In the genomic region with DNA sequence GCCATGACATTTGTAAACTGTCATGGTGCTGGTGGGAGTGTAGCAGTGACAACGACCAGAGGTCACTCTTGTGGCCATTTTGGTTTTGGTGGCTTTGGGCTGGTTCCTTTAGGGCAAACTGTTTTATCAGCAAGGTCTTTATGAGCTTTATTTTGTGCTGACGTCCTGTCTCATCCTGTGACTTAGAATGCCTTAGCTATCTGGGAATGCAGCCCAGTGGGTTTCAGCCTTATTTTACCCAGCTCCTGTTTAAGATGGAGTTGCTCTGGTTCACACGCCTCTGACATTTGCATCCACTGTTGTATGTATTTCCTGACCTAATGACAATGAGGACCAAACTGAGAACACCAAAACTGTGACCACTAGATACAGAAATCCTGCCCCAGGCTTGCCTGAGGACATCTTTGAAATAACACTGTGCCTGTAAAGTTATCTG, we compare ENCODE assay signal across 1 cellular context.
TF ChIP-seq lines count a peak whose summit lies in the region.

No MANE protein-coding gene starts in this region.

TF ChIP-seq in K562, 482 proteins besides CTCF, POLR2A, EP300 and RAD21 (continued from another document and continues in another):
- no peak for TF ChIP-seq PURB (CRISPR knock-in tag; IDR thresholded peaks at IDR 0.05; ENCODE audit: low read depth)
- peak; percentile 87; the same call in 1 of the 2 replicates for TF ChIP-seq MTF1 (CRISPR knock-in tag; IDR thresholded peaks at IDR 0.05; ENCODE audit: borderline replicate concordance)
- TF ChIP-seq, protein P1, sequence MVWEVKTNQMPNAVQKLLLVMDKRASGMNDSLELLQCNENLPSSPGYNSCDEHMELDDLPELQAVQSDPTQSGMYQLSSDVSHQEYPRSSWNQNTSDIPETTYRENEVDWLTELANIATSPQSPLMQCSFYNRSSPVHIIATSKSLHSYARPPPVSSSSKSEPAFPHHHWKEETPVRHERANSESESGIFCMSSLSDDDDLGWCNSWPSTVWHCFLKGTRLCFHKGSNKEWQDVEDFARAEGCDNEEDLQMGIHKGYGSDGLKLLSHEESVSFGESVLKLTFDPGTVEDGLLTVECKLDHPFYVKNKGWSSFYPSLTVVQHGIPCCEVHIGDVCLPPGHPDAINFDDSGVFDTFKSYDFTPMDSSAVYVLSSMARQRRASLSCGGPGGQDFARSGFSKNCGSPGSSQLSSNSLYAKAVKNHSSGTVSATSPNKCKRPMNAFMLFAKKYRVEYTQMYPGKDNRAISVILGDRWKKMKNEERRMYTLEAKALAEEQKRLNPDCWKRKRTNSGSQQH (CRISPR knock-in tag; IDR thresholded peaks at IDR 0.05), result peak; percentile 95
- TF ChIP-seq ATF1 (CRISPR knock-in tag; IDR thresholded peaks at IDR 0.05), result no peak
- TF ChIP-seq ATF1 (tag; IDR thresholded peaks at IDR 0.05), result peak; percentile 79
- no peak for TF ChIP-seq HNRNPL (IDR thresholded peaks at IDR 0.05; ENCODE audit: low read depth, low read length)
- TF ChIP-seq ZNF766 (CRISPR knock-in tag; conservative IDR thresholded peaks at IDR 0.05), result peak; percentile 99
- TF ChIP-seq SNIP1 (IDR thresholded peaks at IDR 0.05; ENCODE audit: low read depth), result no peak
- no peak for TF ChIP-seq ZNF217 (CRISPR knock-in tag; IDR thresholded peaks at IDR 0.05)
- peak; percentile 88 for TF ChIP-seq ZNF23 (CRISPR knock-in tag; IDR thresholded peaks at IDR 0.05)
- TF ChIP-seq PHTF2 (CRISPR knock-in tag; IDR thresholded peaks at IDR 0.05), result no peak
- TF ChIP-seq FOS (IDR thresholded peaks at IDR 0.05; ENCODE audit: extremely low read depth, insufficient read length), result no peak
- TF ChIP-seq ZZZ3 (IDR thresholded peaks at IDR 0.05), result no peak
- TF ChIP-seq ZNF778 (CRISPR knock-in tag; IDR thresholded peaks at IDR 0.05), result no peak
- TF ChIP-seq, protein P2, sequence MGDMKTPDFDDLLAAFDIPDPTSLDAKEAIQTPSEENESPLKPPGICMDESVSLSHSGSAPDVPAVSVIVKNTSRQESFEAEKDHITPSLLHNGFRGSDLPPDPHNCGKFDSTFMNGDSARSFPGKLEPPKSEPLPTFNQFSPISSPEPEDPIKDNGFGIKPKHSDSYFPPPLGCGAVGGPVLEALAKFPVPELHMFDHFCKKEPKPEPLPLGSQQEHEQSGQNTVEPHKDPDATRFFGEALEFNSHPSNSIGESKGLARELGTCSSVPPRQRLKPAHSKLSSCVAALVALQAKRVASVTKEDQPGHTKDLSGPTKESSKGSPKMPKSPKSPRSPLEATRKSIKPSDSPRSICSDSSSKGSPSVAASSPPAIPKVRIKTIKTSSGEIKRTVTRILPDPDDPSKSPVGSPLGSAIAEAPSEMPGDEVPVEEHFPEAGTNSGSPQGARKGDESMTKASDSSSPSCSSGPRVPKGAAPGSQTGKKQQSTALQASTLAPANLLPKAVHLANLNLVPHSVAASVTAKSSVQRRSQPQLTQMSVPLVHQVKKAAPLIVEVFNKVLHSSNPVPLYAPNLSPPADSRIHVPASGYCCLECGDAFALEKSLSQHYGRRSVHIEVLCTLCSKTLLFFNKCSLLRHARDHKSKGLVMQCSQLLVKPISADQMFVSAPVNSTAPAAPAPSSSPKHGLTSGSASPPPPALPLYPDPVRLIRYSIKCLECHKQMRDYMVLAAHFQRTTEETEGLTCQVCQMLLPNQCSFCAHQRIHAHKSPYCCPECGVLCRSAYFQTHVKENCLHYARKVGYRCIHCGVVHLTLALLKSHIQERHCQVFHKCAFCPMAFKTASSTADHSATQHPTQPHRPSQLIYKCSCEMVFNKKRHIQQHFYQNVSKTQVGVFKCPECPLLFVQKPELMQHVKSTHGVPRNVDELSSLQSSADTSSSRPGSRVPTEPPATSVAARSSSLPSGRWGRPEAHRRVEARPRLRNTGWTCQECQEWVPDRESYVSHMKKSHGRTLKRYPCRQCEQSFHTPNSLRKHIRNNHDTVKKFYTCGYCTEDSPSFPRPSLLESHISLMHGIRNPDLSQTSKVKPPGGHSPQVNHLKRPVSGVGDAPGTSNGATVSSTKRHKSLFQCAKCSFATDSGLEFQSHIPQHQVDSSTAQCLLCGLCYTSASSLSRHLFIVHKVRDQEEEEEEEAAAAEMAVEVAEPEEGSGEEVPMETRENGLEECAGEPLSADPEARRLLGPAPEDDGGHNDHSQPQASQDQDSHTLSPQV (IDR thresholded peaks at IDR 0.05), result peak; percentile 100
- TF ChIP-seq, protein P3, sequence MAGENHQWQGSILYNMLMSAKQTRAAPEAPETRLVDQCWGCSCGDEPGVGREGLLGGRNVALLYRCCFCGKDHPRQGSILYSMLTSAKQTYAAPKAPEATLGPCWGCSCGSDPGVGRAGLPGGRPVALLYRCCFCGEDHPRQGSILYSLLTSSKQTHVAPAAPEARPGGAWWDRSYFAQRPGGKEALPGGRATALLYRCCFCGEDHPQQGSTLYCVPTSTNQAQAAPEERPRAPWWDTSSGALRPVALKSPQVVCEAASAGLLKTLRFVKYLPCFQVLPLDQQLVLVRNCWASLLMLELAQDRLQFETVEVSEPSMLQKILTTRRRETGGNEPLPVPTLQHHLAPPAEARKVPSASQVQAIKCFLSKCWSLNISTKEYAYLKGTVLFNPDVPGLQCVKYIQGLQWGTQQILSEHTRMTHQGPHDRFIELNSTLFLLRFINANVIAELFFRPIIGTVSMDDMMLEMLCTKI (IDR thresholded peaks at IDR 0.05; ENCODE audit: partially characterized antibody), result no peak
- TF ChIP-seq, protein P4, sequence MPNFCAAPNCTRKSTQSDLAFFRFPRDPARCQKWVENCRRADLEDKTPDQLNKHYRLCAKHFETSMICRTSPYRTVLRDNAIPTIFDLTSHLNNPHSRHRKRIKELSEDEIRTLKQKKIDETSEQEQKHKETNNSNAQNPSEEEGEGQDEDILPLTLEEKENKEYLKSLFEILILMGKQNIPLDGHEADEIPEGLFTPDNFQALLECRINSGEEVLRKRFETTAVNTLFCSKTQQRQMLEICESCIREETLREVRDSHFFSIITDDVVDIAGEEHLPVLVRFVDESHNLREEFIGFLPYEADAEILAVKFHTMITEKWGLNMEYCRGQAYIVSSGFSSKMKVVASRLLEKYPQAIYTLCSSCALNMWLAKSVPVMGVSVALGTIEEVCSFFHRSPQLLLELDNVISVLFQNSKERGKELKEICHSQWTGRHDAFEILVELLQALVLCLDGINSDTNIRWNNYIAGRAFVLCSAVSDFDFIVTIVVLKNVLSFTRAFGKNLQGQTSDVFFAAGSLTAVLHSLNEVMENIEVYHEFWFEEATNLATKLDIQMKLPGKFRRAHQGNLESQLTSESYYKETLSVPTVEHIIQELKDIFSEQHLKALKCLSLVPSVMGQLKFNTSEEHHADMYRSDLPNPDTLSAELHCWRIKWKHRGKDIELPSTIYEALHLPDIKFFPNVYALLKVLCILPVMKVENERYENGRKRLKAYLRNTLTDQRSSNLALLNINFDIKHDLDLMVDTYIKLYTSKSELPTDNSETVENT (CRISPR knock-in tag; IDR thresholded peaks at IDR 0.05), result no peak
- TF ChIP-seq ZNF282 (CRISPR knock-in tag; IDR thresholded peaks at IDR 0.05), result no peak
- TF ChIP-seq NCOR1 (IDR thresholded peaks at IDR 0.05), result no peak
- no peak for TF ChIP-seq NCOA2 (IDR thresholded peaks at IDR 0.05; ENCODE audit: partially characterized antibody in 2 of 2)
- TF ChIP-seq ZNF134 (CRISPR knock-in tag; conservative IDR thresholded peaks at IDR 0.05), result peak; percentile 88
- TF ChIP-seq HDAC1 (IDR thresholded peaks at IDR 0.05), result no peak
- 0 out of 2 replicates have a peak, but pooled peaks have one; percentile 10 for TF ChIP-seq CBFA2T3 (IDR thresholded peaks at IDR 0.05)
- no peak for TF ChIP-seq ZNF764 (CRISPR knock-in tag; IDR thresholded peaks at IDR 0.05; ENCODE audit: low read depth)
- 0 out of 2 replicates have a peak, but pooled peaks have one; percentile 72 for TF ChIP-seq HMG20A (CRISPR knock-in tag; conservative IDR thresholded peaks at IDR 0.05)
- peak; percentile 90; the same call in 1 of the 2 replicates for TF ChIP-seq HOXB6 (CRISPR knock-in tag; IDR thresholded peaks at IDR 0.05; ENCODE audit: borderline replicate concordance)
- no peak for TF ChIP-seq MTA2 (IDR thresholded peaks at IDR 0.05; ENCODE audit: low read depth)
- TF ChIP-seq GTF2A2 (tag; IDR thresholded peaks at IDR 0.05), result peak; percentile 96
- no peak for TF ChIP-seq MEF2A (IDR thresholded peaks at IDR 0.05; ENCODE audit: control insufficient read depth, low read depth, low read length)
- TF ChIP-seq GATAD2B (IDR thresholded peaks at IDR 0.05; ENCODE audit: borderline replicate concordance), result no peak
- TF ChIP-seq, protein P5, sequence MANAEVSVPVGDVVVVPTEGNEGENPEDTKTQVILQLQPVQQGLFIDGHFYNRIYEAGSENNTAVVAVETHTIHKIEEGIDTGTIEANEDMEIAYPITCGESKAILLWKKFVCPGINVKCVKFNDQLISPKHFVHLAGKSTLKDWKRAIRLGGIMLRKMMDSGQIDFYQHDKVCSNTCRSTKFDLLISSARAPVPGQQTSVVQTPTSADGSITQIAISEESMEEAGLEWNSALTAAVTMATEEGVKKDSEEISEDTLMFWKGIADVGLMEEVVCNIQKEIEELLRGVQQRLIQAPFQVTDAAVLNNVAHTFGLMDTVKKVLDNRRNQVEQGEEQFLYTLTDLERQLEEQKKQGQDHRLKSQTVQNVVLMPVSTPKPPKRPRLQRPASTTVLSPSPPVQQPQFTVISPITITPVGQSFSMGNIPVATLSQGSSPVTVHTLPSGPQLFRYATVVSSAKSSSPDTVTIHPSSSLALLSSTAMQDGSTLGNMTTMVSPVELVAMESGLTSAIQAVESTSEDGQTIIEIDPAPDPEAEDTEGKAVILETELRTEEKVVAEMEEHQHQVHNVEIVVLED (CRISPR knock-in tag; IDR thresholded peaks at IDR 0.05), result peak; percentile 79
- TF ChIP-seq, protein P6, sequence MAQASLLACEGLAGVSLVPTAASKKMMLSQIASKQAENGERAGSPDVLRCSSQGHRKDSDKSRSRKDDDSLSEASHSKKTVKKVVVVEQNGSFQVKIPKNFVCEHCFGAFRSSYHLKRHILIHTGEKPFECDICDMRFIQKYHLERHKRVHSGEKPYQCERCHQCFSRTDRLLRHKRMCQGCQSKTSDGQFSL (CRISPR knock-in tag; IDR thresholded peaks at IDR 0.05), result no peak
- TF ChIP-seq, protein P6 (tag; IDR thresholded peaks at IDR 0.05), result peak in 1 of 2 experiments; percentile 99; a peak in 2 of 4 replicates
- TF ChIP-seq, protein P7, sequence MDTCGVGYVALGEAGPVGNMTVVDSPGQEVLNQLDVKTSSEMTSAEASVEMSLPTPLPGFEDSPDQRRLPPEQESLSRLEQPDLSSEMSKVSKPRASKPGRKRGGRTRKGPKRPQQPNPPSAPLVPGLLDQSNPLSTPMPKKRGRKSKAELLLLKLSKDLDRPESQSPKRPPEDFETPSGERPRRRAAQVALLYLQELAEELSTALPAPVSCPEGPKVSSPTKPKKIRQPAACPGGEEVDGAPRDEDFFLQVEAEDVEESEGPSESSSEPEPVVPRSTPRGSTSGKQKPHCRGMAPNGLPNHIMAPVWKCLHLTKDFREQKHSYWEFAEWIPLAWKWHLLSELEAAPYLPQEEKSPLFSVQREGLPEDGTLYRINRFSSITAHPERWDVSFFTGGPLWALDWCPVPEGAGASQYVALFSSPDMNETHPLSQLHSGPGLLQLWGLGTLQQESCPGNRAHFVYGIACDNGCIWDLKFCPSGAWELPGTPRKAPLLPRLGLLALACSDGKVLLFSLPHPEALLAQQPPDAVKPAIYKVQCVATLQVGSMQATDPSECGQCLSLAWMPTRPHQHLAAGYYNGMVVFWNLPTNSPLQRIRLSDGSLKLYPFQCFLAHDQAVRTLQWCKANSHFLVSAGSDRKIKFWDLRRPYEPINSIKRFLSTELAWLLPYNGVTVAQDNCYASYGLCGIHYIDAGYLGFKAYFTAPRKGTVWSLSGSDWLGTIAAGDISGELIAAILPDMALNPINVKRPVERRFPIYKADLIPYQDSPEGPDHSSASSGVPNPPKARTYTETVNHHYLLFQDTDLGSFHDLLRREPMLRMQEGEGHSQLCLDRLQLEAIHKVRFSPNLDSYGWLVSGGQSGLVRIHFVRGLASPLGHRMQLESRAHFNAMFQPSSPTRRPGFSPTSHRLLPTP (IDR thresholded peaks at IDR 0.05; ENCODE audit: borderline replicate concordance, extremely low read depth, insufficient read length), result no peak
- TF ChIP-seq GABPB2 (CRISPR knock-in tag; conservative IDR thresholded peaks at IDR 0.05), result no peak; the same call in 1 of the 2 replicates
- no peak for TF ChIP-seq FOXJ3 (CRISPR knock-in tag; IDR thresholded peaks at IDR 0.05)
- TF ChIP-seq ZNF707 (CRISPR knock-in tag; conservative IDR thresholded peaks at IDR 0.05), result peak; percentile 61; the same call in 1 of the 2 replicates
- TF ChIP-seq IFI16 (CRISPR knock-in tag; IDR thresholded peaks at IDR 0.05), result peak; percentile 88
- no peak for TF ChIP-seq NR1H2 (CRISPR knock-in tag; IDR thresholded peaks at IDR 0.05)
- no peak for TF ChIP-seq SP2 (IDR thresholded peaks at IDR 0.05; ENCODE audit: extremely low read depth, low read depth, low read length, poor library complexity, severe bottlenecking)
- TF ChIP-seq BHLHE40 (IDR thresholded peaks at IDR 0.05; ENCODE audit: low read length), result no peak
- TF ChIP-seq SRF (CRISPR knock-in tag; IDR thresholded peaks at IDR 0.05), result 0 out of 4 replicates have a peak, but pooled peaks have one; percentile 29 to 51
- TF ChIP-seq, protein P8, sequence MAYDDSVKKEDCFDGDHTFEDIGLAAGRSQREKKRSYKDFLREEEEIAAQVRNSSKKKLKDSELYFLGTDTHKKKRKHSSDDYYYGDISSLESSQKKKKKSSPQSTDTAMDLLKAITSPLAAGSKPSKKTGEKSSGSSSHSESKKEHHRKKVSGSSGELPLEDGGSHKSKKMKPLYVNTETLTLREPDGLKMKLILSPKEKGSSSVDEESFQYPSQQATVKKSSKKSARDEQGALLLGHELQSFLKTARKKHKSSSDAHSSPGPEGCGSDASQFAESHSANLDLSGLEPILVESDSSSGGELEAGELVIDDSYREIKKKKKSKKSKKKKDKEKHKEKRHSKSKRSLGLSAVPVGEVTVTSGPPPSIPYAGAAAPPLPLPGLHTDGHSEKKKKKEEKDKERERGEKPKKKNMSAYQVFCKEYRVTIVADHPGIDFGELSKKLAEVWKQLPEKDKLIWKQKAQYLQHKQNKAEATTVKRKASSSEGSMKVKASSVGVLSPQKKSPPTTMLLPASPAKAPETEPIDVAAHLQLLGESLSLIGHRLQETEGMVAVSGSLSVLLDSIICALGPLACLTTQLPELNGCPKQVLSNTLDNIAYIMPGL (CRISPR knock-in tag; IDR thresholded peaks at IDR 0.05), result no peak
- TF ChIP-seq, protein P9, sequence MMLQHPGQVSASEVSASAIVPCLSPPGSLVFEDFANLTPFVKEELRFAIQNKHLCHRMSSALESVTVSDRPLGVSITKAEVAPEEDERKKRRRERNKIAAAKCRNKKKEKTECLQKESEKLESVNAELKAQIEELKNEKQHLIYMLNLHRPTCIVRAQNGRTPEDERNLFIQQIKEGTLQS (IDR thresholded peaks at IDR 0.05), result no peak
- TF ChIP-seq, protein P9 (CRISPR knock-in tag; conservative IDR thresholded peaks at IDR 0.05), result no peak
- no peak for TF ChIP-seq MTA1 (IDR thresholded peaks at IDR 0.05; ENCODE audit: borderline replicate concordance)
- peak; percentile 88 for TF ChIP-seq ZNF239 (CRISPR knock-in tag; IDR thresholded peaks at IDR 0.05)
